ENCODE assay signal across 10 cellular contexts in genomic region chr9:85716031-85716877, GRCh38. TPM values are rescaled to one million over a fixed set of nuclear protein-coding genes. Genes with fewer than 3 reads are reported as not detected.
DNase-seq lines count a peak whose midpoint lies in the region; ATAC-seq, FAIRE-seq and TF ChIP-seq lines count a peak whose summit lies in the region.
"Had no signal": no experiment of that assay in that cellular context is flagged by ENCODE, and none has a peak within 500 bp of the region (broad histone marks: within the 10 kb centered on the region; RNA-seq: fewer than 3 reads in every experiment).

No MANE protein-coding gene starts in this region.

- H3K36me3 ChIP-seq in aorta (ENCODE audit: control insufficient read depth in 1 of 2, insufficient read depth in 2 of 2, low read length in 1 of 2), result no peaks in the 10 kb centered on the region

- whole genome bisulfite sequencing in aorta, 2 donors, result 82 to 84% methylated on average over 5 of the region's 5 CpGs

- no peaks in the 10 kb centered on the region for H3K9me3 ChIP-seq in aorta (ENCODE audit: control insufficient read depth, low read length)

- H3K27ac ChIP-seq in aorta (ENCODE audit: low read depth in 1 of 2, low read length in 2 of 2), result no peak overlapping the region

- H3K4me3 ChIP-seq in cardiac fibroblast (replicated peaks in 1 of 2; ENCODE audit: low read depth in 2 of 2, low read length in 2 of 2) (no peak overlapping the region), aorta (ENCODE audit: low read length in 2 of 2) (no peak overlapping the region)

- ATAC-seq in GM21360 (IDR thresholded peaks at IDR 0.05; ENCODE audit: unreplicated experiment) (peak; percentile 50), HG03469 (IDR thresholded peaks at IDR 0.05; ENCODE audit: unreplicated experiment) (peak; percentile 63), aorta (ENCODE audit: low FRiP score) (no peak)

- intact Hi-C loops in aorta (cut with DNase I), result no loop called here

- no peaks in the 10 kb centered on the region for H3K27me3 ChIP-seq in aorta (ENCODE audit: control insufficient read depth in 1 of 2, insufficient read depth in 2 of 2, low read length in 1 of 2)

- FAIRE-seq in G401.6 (lab: Jason Lieb, UNC), result peak; percentile 72
- FAIRE-seq: endometrium had no signal

- no peak for DNase-seq in cardiac fibroblast (ENCODE audit: low read depth in 2 of 2)
- DNase-seq in stimulated activated naive CD4-positive, alpha-beta T cell treated with Interleukin-2 at 50 U/mL for 16 hours (lab: John Stamatoyannopoulos, UW), result no peak
- DNase-seq in activated gamma-delta T cell treated with Interleukin-2 at 50 U/mL for 16 hours, result no peak
- DNase-seq in aorta, result no peak
- DNase-seq in NCI-H510A treated with DMSO at 0.1 percent for 48 hours (lab: John Stamatoyannopoulos, UW), result no peak
- DNase-seq: IMR-90 had no signal

- H3K4me1 ChIP-seq in aorta (ENCODE audit: control insufficient read depth in 1 of 2, insufficient read depth in 2 of 2, low read length in 2 of 2), result no peaks in the 10 kb centered on the region

- TF ChIP-seq CTCF in cardiac fibroblast (IDR thresholded peaks at IDR 0.05; ENCODE audit: low read depth, low read length), result peak; percentile 7

RNA-seq across cellular contexts. Expression of gene AGTPBP1, which starts 25.5 kb away (rescaled TPM):
- total RNA-seq in aorta, result 10 to 100 TPM; 25.6 to 32.7 TPM
- polyA plus RNA-seq in aorta, result 10 to 100 TPM in 1 of 2 donors, 1 to 10 TPM in 1; 8.6 to 11.0 TPM
